ENCODE assay signal across 24 cellular contexts in the genomic region with DNA sequence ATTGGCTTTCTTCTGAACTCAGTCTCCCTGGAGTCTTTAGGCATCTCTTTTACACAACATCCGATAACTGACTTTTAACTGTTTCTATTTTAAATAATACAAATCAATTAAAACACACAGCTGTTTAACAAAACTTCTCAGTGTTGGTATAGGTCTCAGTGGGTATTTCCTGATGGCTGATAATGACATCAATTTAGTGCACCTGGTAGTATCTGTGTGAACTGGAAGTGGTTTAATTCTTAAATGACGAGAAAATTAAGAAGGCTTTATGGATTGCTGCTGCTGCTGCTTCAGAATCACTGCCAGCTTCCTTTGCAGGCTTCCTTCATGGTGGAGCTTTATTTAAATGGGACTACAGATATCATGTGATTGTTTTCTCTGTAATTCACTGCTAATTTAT.
"Had no signal": no experiment of that assay in that cellular context is flagged by ENCODE, and none has a peak within 500 bp of the region (broad histone marks: within the 10 kb centered on the region; RNA-seq: fewer than 3 reads in every experiment).

No MANE protein-coding gene starts in this region.

- H3K79me2 ChIP-seq: hepatocyte, parathyroid adenoma had no signal

- H2AFZ ChIP-seq: hepatocyte, parathyroid adenoma had no signal

- H3K4me2 ChIP-seq: hepatocyte, smooth muscle cell had no signal

- H3K4me1 ChIP-seq: gastroesophageal sphincter, heart left ventricle, parathyroid adenoma, vagina had no signal

- H3K4me3 ChIP-seq: gastroesophageal sphincter, heart left ventricle, hepatocyte, lung, smooth muscle cell, suprapubic skin, vagina had no signal

- H3K9me3 ChIP-seq: gastroesophageal sphincter, suprapubic skin, vagina had no signal

- H3K36me3 ChIP-seq: suprapubic skin, vagina had no signal

- H3K9ac ChIP-seq: parathyroid adenoma had no signal

- H3K27me3 ChIP-seq: gastroesophageal sphincter, heart left ventricle, hepatocyte, suprapubic skin, vagina had no signal

- ATAC-seq: esophagus mucosa; gastroesophageal sphincter; heart left ventricle; left lobe of liver; natural killer cell; sciatic nerve; stimulated activated naive CD8-positive, alpha-beta T cell treated with anti-CD3 and anti-CD28 coated beads, Interleukin-15, amount 100 ng/mL, for 72 hours had no signal

- H3K27ac ChIP-seq: epithelial cell of prostate, gastroesophageal sphincter, heart left ventricle, hepatocyte, parathyroid adenoma, suprapubic skin, vagina had no signal

- DNase-seq: effector CD8-positive, alpha-beta T cell; endodermal cell; foreskin fibroblast; heart left ventricle; kidney; natural killer cell; stimulated activated CD4-positive, alpha-beta T cell treated with anti-CD3 and anti-CD28 coated beads, Interleukin-12 subunit alpha, Interleukin-12 subunit beta, amount 100 ng/mL, for 4 hours; stimulated activated CD4-positive, alpha-beta T cell treated with anti-CD3 and anti-CD28 coated beads, Interleukin-1b, Interleukin-23, amount 100 ng/mL, for 48 hours; stimulated activated CD4-positive, alpha-beta T cell treated with anti-CD3 and anti-CD28 coated beads, Interleukin-4, amount 100 ng/mL, for 1 hour; stimulated activated CD8-positive, alpha-beta memory T cell treated with anti-CD3 and anti-CD28 coated beads, Interleukin-4, amount 100 ng/mL, for 48 hours; stimulated activated naive CD4-positive, alpha-beta T cell; stimulated activated naive CD8-positive, alpha-beta T cell treated with anti-CD3 and anti-CD28 coated beads, Interleukin-15, amount 100 ng/mL, for 72 hours; trophoblast cell had no signal
